Comparison of ENCODE assay signal across 17 cellular contexts in the genomic region with DNA sequence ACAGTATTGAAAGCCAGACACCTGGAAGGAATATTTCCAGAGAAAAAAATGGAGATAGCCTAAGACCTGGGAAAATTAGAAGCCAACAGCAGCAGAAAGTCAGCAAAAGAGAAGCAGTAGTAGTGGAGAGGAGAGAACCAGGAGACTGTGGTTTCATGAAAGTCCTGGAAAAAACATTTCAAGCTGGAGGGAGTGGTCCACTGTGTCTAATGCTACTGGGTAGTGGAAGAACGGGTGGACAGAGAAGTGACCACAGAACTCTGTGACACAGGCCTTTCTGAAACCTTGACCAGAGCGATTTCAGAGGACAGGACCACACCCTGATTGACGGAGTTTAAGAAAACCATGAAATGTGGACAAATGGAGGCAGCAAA. TPM values are rescaled to one million over a fixed set of nuclear protein-coding genes. Genes with fewer than 3 reads are reported as not detected.
A peak's percentile ranks its signal among the peaks of the same experiment; 100 is the strongest.
DNase-seq lines count a peak whose midpoint lies in the region; ATAC-seq, FAIRE-seq and TF ChIP-seq lines count a peak whose summit lies in the region.
"Had no signal": no experiment of that assay in that cellular context is flagged by ENCODE, and none has a peak within 500 bp of the region (broad histone marks: within the 10 kb centered on the region; RNA-seq: fewer than 3 reads in every experiment).

No MANE protein-coding gene starts in this region.

- peak overlapping the region; percentile 31 for H3K27ac Mint-ChIP-seq in stimulated activated naive B cell treated with anti-CD40 and anti-IgM and Interleukin-4, amounts not matched to agents 10 μg/mL and 1 μg/mL and 100 μg/mL, for 72 hours
- no peak overlapping the region; a peak in 1 of 7 replicates for H3K27ac Mint-ChIP-seq in H9
- H3K27ac Mint-ChIP-seq: nephron; stimulated activated naive CD8-positive, alpha-beta T cell treated with anti-CD3 and anti-CD28 coated beads, Interleukin-15, amount 100 ng/mL, for 72 hours had no signal

- WGBS in K562 (ENCODE audit: insufficient coverage, low coverage, missing lambda C conversion rate), result 24% methylated on average over 3 of the region's 3 CpGs
- WGBS in H9 (ENCODE audit: extremely low coverage, insufficient read length, low lambda C conversion rate), result no CpG with 5 or more reads among the region's 3 CpGs

- H3K9me3 ChIP-seq in KOPT-K1 (ENCODE audit: insufficient read depth, low read length, poor library complexity, severe bottlenecking) (peaks cover 19% of the 10 kb centered on the region), K562 (replicated peaks; ENCODE audit: control insufficient read depth, insufficient read depth, low read depth, low read length) (0 out of 2 replicates have a peak, but pooled peaks cover 2% of the 10 kb centered on the region), SJCRH30 (replicated peaks) (no peaks in the 10 kb centered on the region), H9 (ENCODE audit: control insufficient read depth, low read depth, low read length) (no peaks in the 10 kb centered on the region)
- H3K9me3 ChIP-seq: vagina had no signal

- no peak overlapping the region for H4K8ac ChIP-seq in H9 (replicated peaks; ENCODE audit: insufficient read length, low read depth, low read length)

- CTCF ChIA-PET in K562 (lab: Yijun Ruan, JAX; ENCODE audit: low intra/inter-chr PET ratio), result no interaction called here

- H3K4me3 ChIP-seq in K562 (no peak overlapping the region), SJCRH30 (no peak overlapping the region)
- H3K4me3 ChIP-seq: vagina had no signal

- no peak for DNase-seq in activated T-cell treated with anti-CD3 and anti-CD28 coated beads, Interleukin-2, amount 50 U/mL, for 4 hours
- DNase-seq in activated T-cell treated with anti-CD3 and anti-CD28 coated beads, Interleukin-2, amount 50 U/mL, for 1 hour, result no peak
- DNase-seq in K562 (ENCODE audit: extremely low read depth in 1 of 4, low spot score in 3 of 4) (peak in 2 of 4 experiments; percentile 37 to 51), NCI-H345 treated with DMSO at 0.1 percent for 48 hours (lab: John Stamatoyannopoulos, UW; ENCODE audit: unreplicated experiment) (no peak), SJCRH30 (no peak), H9 (no peak)
- no peak for DNase-seq in stimulated activated naive B cell treated with anti-CD40 and anti-IgM and Interleukin-4, amounts not matched to agents 10 μg/mL and 1 μg/mL and 100 μg/mL, for 72 hours
- DNase-seq: activated gamma-delta T cell; cortex of kidney; GF-D8; Kasumi-1; NCI-H1105 treated with DMSO at 0.1 percent for 48 hours; NCI-H82; stimulated activated naive CD8-positive, alpha-beta T cell treated with anti-CD3 and anti-CD28 coated beads, Interleukin-15, amount 100 ng/mL, for 72 hours had no signal

- H3K4me3 Mint-ChIP-seq in activated T-cell treated with anti-CD3 and anti-CD28 coated beads, Interleukin-2, amount 50 U/mL, for 4 hours, result peak overlapping the region; percentile 35
- H3K4me3 Mint-ChIP-seq in stimulated activated naive B cell treated with anti-CD40 and anti-IgM and Interleukin-4, amounts not matched to agents 10 μg/mL and 1 μg/mL and 100 μg/mL, for 72 hours, result no peak overlapping the region
- no peak overlapping the region for H3K4me3 Mint-ChIP-seq in H9
- H3K4me3 Mint-ChIP-seq: nephron; stimulated activated naive CD8-positive, alpha-beta T cell treated with anti-CD3 and anti-CD28 coated beads, Interleukin-15, amount 100 ng/mL, for 72 hours had no signal

- no peak overlapping the region for H3K18ac ChIP-seq in H9 (ENCODE audit: insufficient read length, low read depth, low read length)

- FAIRE-seq in K562 (lab: Jason Lieb, UNC), result peak; percentile 69

- no peak overlapping the region for H2BK20ac ChIP-seq in H9 (ENCODE audit: low read depth, low read length, poor library complexity, severe bottlenecking)

- H2AK5ac ChIP-seq in H9 (ENCODE audit: insufficient read length, low read length), result no peak overlapping the region

- ATAC-seq in activated T-cell treated with anti-CD3 and anti-CD28 coated beads, Interleukin-2, amount 50 U/mL, for 4 hours, result no peak
- peak; percentile 75 for ATAC-seq in K562
- no peak for ATAC-seq in stimulated activated naive B cell treated with anti-CD40 and anti-IgM and Interleukin-4, amounts not matched to agents 10 μg/mL and 1 μg/mL and 100 μg/mL, for 72 hours (replicated peaks)
- ATAC-seq: stimulated activated naive CD8-positive, alpha-beta T cell treated with anti-CD3 and anti-CD28 coated beads, Interleukin-15, amount 100 ng/mL, for 72 hours had no signal

- no peak overlapping the region for H2BK5ac ChIP-seq in H9 (ENCODE audit: insufficient read length, low read length)

- no peak overlapping the region for H2BK12ac ChIP-seq in H9 (ENCODE audit: insufficient read length, low read depth, low read length)

- H3K9ac ChIP-seq in K562 (ENCODE audit: insufficient read depth in 1 of 2, low read depth in 2 of 2, low read length in 2 of 2), result no peak overlapping the region; a peak in 1 of 4 replicates
- H3K9ac ChIP-seq in H9 (ENCODE audit: extremely low read depth, insufficient read length, low read length), result no peak overlapping the region

- H3K4me1 Mint-ChIP-seq in activated T-cell treated with anti-CD3 and anti-CD28 coated beads, Interleukin-2, amount 50 U/mL, for 4 hours (ENCODE audit: low read depth), result peaks cover 49% of the 10 kb centered on the region
- peaks cover 30 to 57% of the 10 kb centered on the region in 2 donors for H3K4me1 Mint-ChIP-seq in stimulated activated naive B cell treated with anti-CD40 and anti-IgM and Interleukin-4, amounts not matched to agents 10 μg/mL and 1 μg/mL and 100 μg/mL, for 72 hours
- H3K4me1 Mint-ChIP-seq in H9, result peaks cover 19 to 22% of the 10 kb centered on the region in 2 experiments

- no peak for TF ChIP-seq RAD21 in K562 (CRISPR knock-in tag; conservative IDR thresholded peaks at IDR 0.05 in 1 of 2, IDR thresholded peaks at IDR 0.05 in 1 of 2)

- H3K23me2 ChIP-seq in H9 (ENCODE audit: insufficient read length, low read depth, low read length, poor library complexity, severe bottlenecking), result no peaks in the 10 kb centered on the region

- H3K4me1 ChIP-seq in K562 (replicated peaks in 1 of 2; ENCODE audit: control insufficient read depth in 2 of 2, insufficient read depth in 2 of 2, low read length in 2 of 2) (peaks cover 12 to 19% of the 10 kb centered on the region in 2 experiments), SJCRH30 (no peaks in the 10 kb centered on the region), H9 (ENCODE audit: insufficient read depth, low read length) (no peaks in the 10 kb centered on the region)
- H3K4me1 ChIP-seq: vagina had no signal

- no peak for TF ChIP-seq CTCF in K562 (IDR thresholded peaks at IDR 0.05 in 2 of 3, conservative IDR thresholded peaks at IDR 0.05 in 1 of 3; ENCODE audit: insufficient read depth in 2 of 3, low read depth in 1 of 3, low read length in 3 of 3)
- no peak for TF ChIP-seq CTCF in H9 (conservative IDR thresholded peaks at IDR 0.05)

- H3K23ac ChIP-seq in H9 (ENCODE audit: insufficient read length, low read depth, low read length), result no peak overlapping the region

- no peak for TF ChIP-seq POLR2A in K562 (conservative IDR thresholded peaks at IDR 0.05)

- H4K20me1 ChIP-seq in K562 (replicated peaks; ENCODE audit: control insufficient read depth, insufficient read depth, low read length), result no peaks in the 10 kb centered on the region
- no peaks in the 10 kb centered on the region for H4K20me1 ChIP-seq in H9 (ENCODE audit: control insufficient read depth, insufficient read depth, insufficient read length)

- no peak overlapping the region for H3K4ac ChIP-seq in H9 (ENCODE audit: low read depth, low read length)

- in situ Hi-C loops in K562 (cut with MboI), result no loop called here

- H3K4me2 ChIP-seq in K562 (ENCODE audit: insufficient read depth, low read length) (peak overlapping the region; percentile 22; the same call in 1 of the 2 replicates), H9 (ENCODE audit: insufficient read depth, insufficient read length, low read length) (no peak overlapping the region)

- H3K36me3 ChIP-seq in KOPT-K1 (ENCODE audit: insufficient read depth, low read length) (no peaks in the 10 kb centered on the region), K562 (ENCODE audit: control insufficient read depth, insufficient read depth, low read length) (no peaks in the 10 kb centered on the region), SJCRH30 (no peaks in the 10 kb centered on the region)
- H3K36me3 ChIP-seq: vagina had no signal

- H3K14ac ChIP-seq in H9 (ENCODE audit: insufficient read depth, low read length), result no peak overlapping the region

- TF ChIP-seq EP300 in K562 (IDR thresholded peaks at IDR 0.05; ENCODE audit: low read length), result no peak

- BruUV-seq in K562 (replicated peaks; lab: Mats Ljungman, UMichigan), result no TSS peak

- no peaks in the 10 kb centered on the region for H3K79me1 ChIP-seq in H9 (ENCODE audit: insufficient read depth, low read depth, low read length, poor library complexity, severe bottlenecking)

- no peak overlapping the region for H3T11ph ChIP-seq in H9 (ENCODE audit: low read length)

- H3K27ac ChIP-seq in KOPT-K1 (ENCODE audit: low read depth, low read length, poor library complexity, severe bottlenecking) (peak overlapping the region; percentile 31), K562 (ENCODE audit: extremely low read depth, low read depth, low read length) (no peak overlapping the region), SJCRH30 (no peak overlapping the region), H9 (ENCODE audit: insufficient read length, low read depth, low read length) (no peak overlapping the region)
- H3K27ac ChIP-seq: vagina had no signal

- H3K27me3 ChIP-seq in K562 (ENCODE audit: control insufficient read depth in 2 of 2, insufficient read depth in 2 of 2, low read length in 2 of 2), result no peaks in the 10 kb centered on the region
- H3K27me3 ChIP-seq in SJCRH30, result 0 out of 2 replicates have a peak, but pooled peaks cover 4% of the 10 kb centered on the region
- H3K27me3 ChIP-seq in H9 (ENCODE audit: insufficient read depth, low read length), result no peaks in the 10 kb centered on the region
- H3K27me3 ChIP-seq: vagina had no signal

- no peaks in the 10 kb centered on the region for H3K27me3 Mint-ChIP-seq in activated T-cell treated with anti-CD3 and anti-CD28 coated beads, Interleukin-2, amount 50 U/mL, for 4 hours (ENCODE audit: low read depth)
- no peaks in the 10 kb centered on the region for H3K27me3 Mint-ChIP-seq in stimulated activated naive B cell treated with anti-CD40 and anti-IgM and Interleukin-4, amounts not matched to agents 10 μg/mL and 1 μg/mL and 100 μg/mL, for 72 hours
- H3K27me3 Mint-ChIP-seq in H9 (ENCODE audit: low read depth), result peaks cover 2% of the 10 kb centered on the region
- H3K27me3 Mint-ChIP-seq: stimulated activated naive CD8-positive, alpha-beta T cell treated with anti-CD3 and anti-CD28 coated beads, Interleukin-15, amount 100 ng/mL, for 72 hours had no signal

- H3K9me1 ChIP-seq in K562 (ENCODE audit: control insufficient read depth, insufficient read depth, low read length), result no peaks in the 10 kb centered on the region

- H3K36me3 Mint-ChIP-seq in activated T-cell treated with anti-CD3 and anti-CD28 coated beads, Interleukin-2, amount 50 U/mL, for 4 hours (ENCODE audit: insufficient read depth), result peaks cover 4% of the 10 kb centered on the region
- H3K36me3 Mint-ChIP-seq in stimulated activated naive B cell treated with anti-CD40 and anti-IgM and Interleukin-4, amounts not matched to agents 10 μg/mL and 1 μg/mL and 100 μg/mL, for 72 hours, result peaks cover 11 to 18% of the 10 kb centered on the region in 2 donors
- H3K36me3 Mint-ChIP-seq in H9 (ENCODE audit: insufficient read depth in 1 of 3, low read depth in 3 of 3), result peaks cover 4 to 17% (median 7%) of the 10 kb centered on the region in 3 experiments; a peak in 4 of 7 replicates

- H2BK15ac ChIP-seq in H9 (ENCODE audit: low read depth, low read length), result no peak overlapping the region

- H4K91ac ChIP-seq in H9 (ENCODE audit: insufficient read length, low read depth, low read length), result no peak overlapping the region

- no peak overlapping the region for H3K56ac ChIP-seq in H9 (ENCODE audit: insufficient read length, low read depth, low read length)

- intact Hi-C loops in K562 (cut with micrococcal nuclease), result no loop called here

- H3K9me3 Mint-ChIP-seq in activated T-cell treated with anti-CD3 and anti-CD28 coated beads, Interleukin-2, amount 50 U/mL, for 4 hours, result peaks cover 6% of the 10 kb centered on the region
- H3K9me3 Mint-ChIP-seq in stimulated activated naive B cell treated with anti-CD40 and anti-IgM and Interleukin-4, amounts not matched to agents 10 μg/mL and 1 μg/mL and 100 μg/mL, for 72 hours, result peaks cover 5 to 16% of the 10 kb centered on the region in 2 donors
- H3K9me3 Mint-ChIP-seq in H9, result peaks cover 18 to 25% of the 10 kb centered on the region in 2 experiments

- POLR2A ChIA-PET in K562 (lab: Yijun Ruan, JAX), result interaction anchor here (0.9 to 1.4 kb wide), 3 partner anchors 8 to 15 kb away, joined by 3 to 5 read pairs (median 4); a partner anchor contains a TSS

- no peak overlapping the region for H2BK120ac ChIP-seq in H9 (ENCODE audit: low read depth, low read length, poor library complexity, severe bottlenecking)

- H3K79me2 ChIP-seq in K562 (ENCODE audit: control insufficient read depth, insufficient read depth, low read length) (no peaks in the 10 kb centered on the region), H9 (ENCODE audit: insufficient read depth, low read length) (no peaks in the 10 kb centered on the region)

- H2AFZ ChIP-seq in K562 (ENCODE audit: low read depth, low read length) (peak overlapping the region; percentile 88), H9 (ENCODE audit: low read length) (no peak overlapping the region)

- no peak overlapping the region for H4K5ac ChIP-seq in H9 (ENCODE audit: insufficient read length, low read depth, low read length)

RNA-seq across cellular contexts. Expression of a gene that starts 15.3 kb away (rescaled TPM):
- 10 to 100 TPM; 11.1 to 26.1 (median 12.9) TPM for total RNA-seq in activated T-cell treated with anti-CD3 and anti-CD28 coated beads, Interleukin-2, amount 50 U/mL, for 4 hours
- total RNA-seq in K562 (2011; cell fraction: chromatin; rRNA removed; ENCODE audit: low replicate concordance), result 17.8 and 19.2 TPM in 2 replicates
- total RNA-seq in K562 (2011; cell fraction: nucleolus; rRNA removed), result 10.1 and 13.8 TPM in 2 replicates
- 11.7 and 17.1 TPM in 2 replicates for total RNA-seq in K562 (2011; cell fraction: nucleoplasm; rRNA removed)
- total RNA-seq in K562 (2014; rRNA removed), result 14.9 and 17.1 TPM in 2 replicates
- total RNA-seq in K562 (2014; rRNA removed; fragmentation: Illumina TruSeq; extraction: Trizol), result 13.5 and 15.2 TPM in 2 replicates
- total RNA-seq in K562 (2015; rRNA removed; fragmentation: Illumina TruSeq; extraction: Trizol), result 12.2 and 13.5 TPM in 2 replicates
- 13.9 and 18.6 TPM in 2 replicates for total RNA-seq in K562 (2021)
- polyA plus RNA-seq in K562 (2011; rRNA removed), result 26.2 and 29.0 TPM in 2 replicates
- 19.8 and 19.9 TPM in 2 replicates for polyA plus RNA-seq in K562 (2011; cell fraction: cytosol; rRNA removed)
- 18.5 and 19.8 TPM in 2 replicates for polyA plus RNA-seq in K562 (2011; cell fraction: nucleus; rRNA removed)
- polyA plus RNA-seq in K562 (2012), result 20.4 and 27.0 TPM in 2 replicates
- polyA plus RNA-seq in K562 (2014; fragmentation: Illumina TruSeq; extraction: Trizol), result 22.0 and 28.0 TPM in 2 replicates
- 1 to 10 TPM; 2.9 to 3.5 TPM for polyA plus RNA-seq in K562 (2014; fragmentation: Nextera tagmentation; extraction: Ambion mirVana)
- polyA plus RNA-seq in K562 (2014; rRNA removed), result 23.4 and 24.7 TPM in 2 replicates
- polyA minus RNA-seq in K562 (2011; rRNA and poly(A)+ RNA removed), result 15.7 and 16.1 TPM in 2 replicates
- polyA minus RNA-seq in K562 (2011; cell fraction: cytosol; rRNA and poly(A)+ RNA removed), result 12.2 and 14.1 TPM in 2 replicates
- 8.8 and 12.4 TPM in 2 replicates for polyA minus RNA-seq in K562 (2011; cell fraction: nucleus; rRNA and poly(A)+ RNA removed)
- total RNA-seq in SJCRH30 (2014; rRNA removed; shearing (Covaris generic)), result 8.1 and 8.5 TPM in 2 replicates
- total RNA-seq in H9 (2021), result 5.5 and 6.8 TPM in 2 replicates
